ENCODE assay signal across 16 cellular contexts in genomic region chr11:104819603-104820002, GRCh38.
A peak's percentile ranks its signal among the peaks of the same experiment; 100 is the strongest.
DNase-seq lines count a peak whose midpoint lies in the region; ATAC-seq and TF ChIP-seq lines count a peak whose summit lies in the region.
"Had no signal": no experiment of that assay in that cellular context is flagged by ENCODE, and none has a peak within 500 bp of the region (broad histone marks: within the 10 kb centered on the region; RNA-seq: fewer than 3 reads in every experiment).

No MANE protein-coding gene starts in this region.

- H3K36me3 Mint-ChIP-seq in HFFc6 (ENCODE audit: low read depth), result no peaks in the 10 kb centered on the region
- H3K36me3 Mint-ChIP-seq in naive thymus-derived CD4-positive, alpha-beta T cell, result no peaks in the 10 kb centered on the region
- H3K36me3 Mint-ChIP-seq: CD4-positive, alpha-beta memory T cell had no signal

- H3K4me1 Mint-ChIP-seq in HFFc6 (ENCODE audit: low read depth), result peaks cover 8% of the 10 kb centered on the region; the same call in 1 of the 2 replicates
- peaks cover 0 to 8% (median 0%) of the 10 kb centered on the region in 7 donors for H3K4me1 Mint-ChIP-seq in naive thymus-derived CD4-positive, alpha-beta T cell

- no peak for TF ChIP-seq CTCF in HFFc6 (IDR thresholded peaks at IDR 0.05)

- ATAC-seq in GM18511 (IDR thresholded peaks at IDR 0.05; ENCODE audit: unreplicated experiment) (peak; percentile 70), HG03175 (IDR thresholded peaks at IDR 0.05; ENCODE audit: unreplicated experiment) (peak; percentile 51), GM21528 (IDR thresholded peaks at IDR 0.05; ENCODE audit: low FRiP score, unreplicated experiment) (no peak)
- ATAC-seq in naive thymus-derived CD4-positive, alpha-beta T cell, result no peak

- H3K27me3 ChIP-seq in naive thymus-derived CD4-positive, alpha-beta T cell (ENCODE audit: control insufficient read depth in 2 of 2, insufficient read depth in 2 of 2, low read length in 2 of 2), result no peaks in the 10 kb centered on the region
- H3K27me3 ChIP-seq: BE2C had no signal

- no peak overlapping the region for H3K4me3 ChIP-seq in naive thymus-derived CD4-positive, alpha-beta T cell (ENCODE audit: low read length)
- H3K4me3 ChIP-seq: GM23248 had no signal

- peak overlapping the region; percentile 26; the same call in 1 of the 2 replicates for H3K4me3 Mint-ChIP-seq in HFFc6
- H3K4me3 Mint-ChIP-seq in naive thymus-derived CD4-positive, alpha-beta T cell, result no peak overlapping the region
- H3K4me3 Mint-ChIP-seq: CD4-positive, alpha-beta memory T cell had no signal

- peaks cover 10% of the 10 kb centered on the region; the same call in 1 of the 2 replicates for H3K9me3 Mint-ChIP-seq in HFFc6
- H3K9me3 Mint-ChIP-seq in naive thymus-derived CD4-positive, alpha-beta T cell, result peaks cover 0 to 4% (median 0%) of the 10 kb centered on the region in 11 donors
- H3K9me3 Mint-ChIP-seq: CD4-positive, alpha-beta memory T cell had no signal

- CTCF ChIA-PET in naive thymus-derived CD4-positive, alpha-beta T cell (lab: Charles Lee), result no interaction called here

- no peak overlapping the region for H3K27ac Mint-ChIP-seq in HFFc6
- no peak overlapping the region for H3K27ac Mint-ChIP-seq in naive thymus-derived CD4-positive, alpha-beta T cell

- intact Hi-C loops in naive thymus-derived CD4-positive, alpha-beta T cell (cut with micrococcal nuclease), result no loop called here

- no peaks in the 10 kb centered on the region for H3K9me3 ChIP-seq in naive thymus-derived CD4-positive, alpha-beta T cell (ENCODE audit: control insufficient read depth in 2 of 3, low read length in 3 of 3)
- H3K9me3 ChIP-seq: BE2C had no signal

- no peak overlapping the region for H3K27ac ChIP-seq in naive thymus-derived CD4-positive, alpha-beta T cell (ENCODE audit: low read depth, low read length)
- H3K27ac ChIP-seq: C4-2B, GM23248 had no signal

- DNase-seq in HFFc6, result no peak
- peak; percentile 53 for DNase-seq in renal cortical epithelial cell (ENCODE audit: low read depth)
- DNase-seq in naive thymus-derived CD4-positive, alpha-beta T cell, result no peak
- no peak for DNase-seq in activated naive CD4-positive, alpha-beta T cell treated with Interleukin-2 at 50 U/mL for 16 hours
- no peak for DNase-seq in NCI-H82 treated with DMSO at 0.1 percent for 48 hours (lab: John Stamatoyannopoulos, UW; ENCODE audit: unreplicated experiment)
- DNase-seq: BE2C; CD4-positive, alpha-beta memory T cell; DND-41; GF-D8; GM23248; IMR-90; KBM-7 had no signal

- H3K36me3 ChIP-seq in naive thymus-derived CD4-positive, alpha-beta T cell (ENCODE audit: control insufficient read depth in 2 of 3, insufficient read depth in 3 of 3, low read length in 3 of 3), result no peaks in the 10 kb centered on the region
- H3K36me3 ChIP-seq: BE2C had no signal

- no peaks in the 10 kb centered on the region for H3K4me1 ChIP-seq in naive thymus-derived CD4-positive, alpha-beta T cell (ENCODE audit: control insufficient read depth in 2 of 2, insufficient read depth in 2 of 2, low read length in 2 of 2)

- POLR2A ChIA-PET in naive thymus-derived CD4-positive, alpha-beta T cell (lab: Charles Lee), result no interaction called here

- no peaks in the 10 kb centered on the region for H3K27me3 Mint-ChIP-seq in HFFc6 (ENCODE audit: insufficient read depth)
- peaks cover 0 to 7% (median 0%) of the 10 kb centered on the region in 5 donors for H3K27me3 Mint-ChIP-seq in naive thymus-derived CD4-positive, alpha-beta T cell
- H3K27me3 Mint-ChIP-seq: CD4-positive, alpha-beta memory T cell had no signal

Comparison
In these comparisons a context has a peak if more than half of its experiments do, and no peak if none do; other contexts are left out.
1. ATAC-seq: peak in GM18511 (single experiment) and HG03175 (single experiment); none in GM21528 (single experiment) and naive thymus-derived CD4-positive, alpha-beta T cell (single experiment).